In genomic region chr17:45394001-45394912, GRCh38 we compare ENCODE assay signal across 17 cellular contexts. TPM values are rescaled to one million over a fixed set of nuclear protein-coding genes. Genes with fewer than 3 reads are reported as not detected.
DNase-seq lines count a peak whose midpoint lies in the region; ATAC-seq and TF ChIP-seq lines count a peak whose summit lies in the region.
"Had no signal": no experiment of that assay in that cellular context is flagged by ENCODE, and none has a peak within 500 bp of the region (broad histone marks: within the 10 kb centered on the region; RNA-seq: fewer than 3 reads in every experiment).

No MANE protein-coding gene starts in this region.

- H3K9me3 Mint-ChIP-seq in naive thymus-derived CD4-positive, alpha-beta T cell: no peaks in the 10 kb centered on the region
- H3K9me3 Mint-ChIP-seq: CD4-positive, alpha-beta T cell; IgD-negative memory B cell; stimulated activated memory B cell treated with anti-CD40 and anti-IgM and Interleukin-4, amounts not matched to agents 10 μg/mL and 1 μg/mL and 100 μg/mL, for 72 hours had no signal

- H4K20me1 ChIP-seq in DOHH2 (ENCODE audit: control insufficient read depth, insufficient read depth, low read depth, low read length): no peaks in the 10 kb centered on the region

- H3K9me2 ChIP-seq in DOHH2 (replicated peaks; ENCODE audit: control insufficient read depth, low read length): no peaks in the 10 kb centered on the region

- peaks cover 20% of the 10 kb centered on the region for H3K36me3 ChIP-seq in DOHH2 (ENCODE audit: control insufficient read depth, low read length)
- peaks cover 8 to 55% (median 14%) of the 10 kb centered on the region in 3 experiments for H3K36me3 ChIP-seq in naive thymus-derived CD4-positive, alpha-beta T cell (ENCODE audit: control insufficient read depth in 2 of 3, insufficient read depth in 3 of 3, low read length in 3 of 3)

- POLR2A ChIA-PET in RWPE1 (lab: Yijun Ruan, JAX; ENCODE audit: low non-redundant PET): interaction anchor here (0.7 kb wide), 1 partner anchor 196 kb away, joined by 3 read pairs; no protein-coding TSS in a partner anchor
- POLR2A ChIA-PET in naive thymus-derived CD4-positive, alpha-beta T cell (lab: Charles Lee): interaction anchor here (0.6 to 0.9 kb wide), 3 partner anchors 9 to 567 kb away, joined by 3 to 5 read pairs (median 4); no protein-coding TSS in a partner anchor

- intact Hi-C loops in naive thymus-derived CD4-positive, alpha-beta T cell (cut with micrococcal nuclease): loop anchor here in 1 of 2 donors (2.0 kb wide), 1 partner anchor 35 kb away; no protein-coding TSS in a partner anchor

- no peak overlapping the region for H3K4me3 Mint-ChIP-seq in naive thymus-derived CD4-positive, alpha-beta T cell
- H3K4me3 Mint-ChIP-seq: CD4-positive, alpha-beta T cell; IgD-negative memory B cell; stimulated activated memory B cell treated with anti-CD40 and anti-IgM and Interleukin-4, amounts not matched to agents 10 μg/mL and 1 μg/mL and 100 μg/mL, for 72 hours had no signal

- peaks cover 3 to 22% (median 9%) of the 10 kb centered on the region in 5 donors for H3K36me3 Mint-ChIP-seq in naive thymus-derived CD4-positive, alpha-beta T cell

- H3F3A ChIP-seq in DOHH2 (ENCODE audit: control insufficient read depth, insufficient read depth): no peaks in the 10 kb centered on the region

- no peak for ATAC-seq in naive thymus-derived CD4-positive, alpha-beta T cell
- ATAC-seq in GM18511 (IDR thresholded peaks at IDR 0.05; ENCODE audit: unreplicated experiment) (no peak), HG02571 (IDR thresholded peaks at IDR 0.05; ENCODE audit: unreplicated experiment) (no peak)

- peak overlapping the region in 3 of 9 donors; percentile 46 to 77 (median 52) for H3K27ac Mint-ChIP-seq in naive thymus-derived CD4-positive, alpha-beta T cell
- H3K27ac Mint-ChIP-seq: CD4-positive, alpha-beta T cell; stimulated activated memory B cell treated with anti-CD40 and anti-IgM and Interleukin-4, amounts not matched to agents 10 μg/mL and 1 μg/mL and 100 μg/mL, for 72 hours had no signal

- H3K4me2 ChIP-seq in DOHH2 (ENCODE audit: low read length): peak overlapping the region; percentile 38; the same call in 1 of the 2 replicates

- no peak overlapping the region for H3K4me3 ChIP-seq in DOHH2 (ENCODE audit: low read length)
- H3K4me3 ChIP-seq in naive thymus-derived CD4-positive, alpha-beta T cell (ENCODE audit: low read length): no peak overlapping the region
- H3K4me3 ChIP-seq: SK-N-MC had no signal

- H3K27ac ChIP-seq in DOHH2 (ENCODE audit: low read depth, low read length) (no peak overlapping the region), RWPE1 (peak overlapping the region; percentile 16)
- peak overlapping the region; percentile 27 for H3K27ac ChIP-seq in naive thymus-derived CD4-positive, alpha-beta T cell (ENCODE audit: low read depth, low read length)
- H3K27ac ChIP-seq: 22Rv1, SK-N-MC, tibial artery had no signal

- no peaks in the 10 kb centered on the region for H3K79me2 ChIP-seq in DOHH2 (ENCODE audit: control insufficient read depth, low read length)

- H3K4me1 ChIP-seq in DOHH2 (ENCODE audit: control insufficient read depth, low read length): peaks cover 22% of the 10 kb centered on the region
- peaks cover 0 to under 1% of the 10 kb centered on the region in 2 donors for H3K4me1 ChIP-seq in naive thymus-derived CD4-positive, alpha-beta T cell (ENCODE audit: control insufficient read depth in 2 of 2, insufficient read depth in 2 of 2, low read length in 2 of 2)

- peaks cover 6% of the 10 kb centered on the region for H3K27me3 ChIP-seq in DOHH2 (ENCODE audit: control insufficient read depth, low read length)
- no peaks in the 10 kb centered on the region for H3K27me3 ChIP-seq in naive thymus-derived CD4-positive, alpha-beta T cell (ENCODE audit: control insufficient read depth in 2 of 2, insufficient read depth in 2 of 2, low read length in 2 of 2)

- peaks cover 0 to 14% (median 6%) of the 10 kb centered on the region in 7 donors for H3K4me1 Mint-ChIP-seq in naive thymus-derived CD4-positive, alpha-beta T cell

- DNase-seq in DMS 273 (lab: John Stamatoyannopoulos, UW; ENCODE audit: unreplicated experiment): peak; percentile 49
- DNase-seq in DMS 273 treated with DMSO at 0.1 percent for 48 hours (lab: John Stamatoyannopoulos, UW): no peak
- DNase-seq in RWPE1 (ENCODE audit: low spot score): no peak
- DNase-seq in naive thymus-derived CD4-positive, alpha-beta T cell: no peak
- DNase-seq in DMS79 (lab: John Stamatoyannopoulos, UW): no peak
- DNase-seq: cortex of kidney, NCI-H2081 treated with DMSO at 0.1 percent for 48 hours, T1000, tibial artery had no signal

- H3K9me3 ChIP-seq in DOHH2 (ENCODE audit: control insufficient read depth, insufficient read depth, low read length): no peaks in the 10 kb centered on the region
- H3K9me3 ChIP-seq in naive thymus-derived CD4-positive, alpha-beta T cell (ENCODE audit: control insufficient read depth in 2 of 3, low read length in 3 of 3): no peaks in the 10 kb centered on the region
- H3K9me3 ChIP-seq: tibial artery had no signal

- TF ChIP-seq CTCF in DOHH2 (IDR thresholded peaks at IDR 0.05; ENCODE audit: low read depth, low read length, poor library complexity, severe bottlenecking): no peak
- TF ChIP-seq CTCF in RWPE1 (conservative IDR thresholded peaks at IDR 0.05; ENCODE audit: low read depth): no peak

- peaks cover 0 to 2% (median 0%) of the 10 kb centered on the region in 5 donors for H3K27me3 Mint-ChIP-seq in naive thymus-derived CD4-positive, alpha-beta T cell
- H3K27me3 Mint-ChIP-seq: CD4-positive, alpha-beta T cell; IgD-negative memory B cell had no signal

- CTCF ChIA-PET in RWPE1 (lab: Yijun Ruan, JAX): interaction anchor here (0.6 to 1.6 kb wide), 7 partner anchors 9 to 444 kb away, joined by 3 to 6 read pairs (median 4); partner anchors contain the start of gene ACBD4
- CTCF ChIA-PET in naive thymus-derived CD4-positive, alpha-beta T cell (lab: Charles Lee): interaction anchor here (0.5 to 1.9 kb wide), 6 partner anchors 10 to 246 kb away, joined by 3 to 7 read pairs (median 4); no protein-coding TSS in a partner anchor

RNA-seq across cellular contexts. Expression of gene ARHGAP27, which starts 38.4 kb away (rescaled TPM):
- total RNA-seq in naive thymus-derived CD4-positive, alpha-beta T cell: 100 to 1,000 TPM in 3 of 5 experiments, 10 to 100 TPM in 2; 53.4 to 126 (median 109) TPM
- polyA plus RNA-seq in naive thymus-derived CD4-positive, alpha-beta T cell: 10 to 100 TPM; 20.1 to 38.9 TPM
